ENCODE assay signal across 8 cellular contexts in genomic region chr6:159110013-159110412, GRCh38. TPM values are rescaled to one million over a fixed set of nuclear protein-coding genes. Genes with fewer than 3 reads are reported as not detected.
DNase-seq lines count a peak whose midpoint lies in the region; ATAC-seq, FAIRE-seq and TF ChIP-seq lines count a peak whose summit lies in the region.

No MANE protein-coding gene starts in this region.

- BruUV-seq in Calu3 (replicated peaks; lab: Mats Ljungman, UMichigan): no TSS peak
- no TSS peak for BruUV-seq in endothelial cell of umbilical vein (replicated peaks; lab: Mats Ljungman, UMichigan)

- H3K36me3 Mint-ChIP-seq in Calu3 (ENCODE audit: insufficient read depth, unreplicated experiment) (no peaks in the 10 kb centered on the region), GM23338 (ENCODE audit: low read depth) (no peaks in the 10 kb centered on the region)

- no peaks in the 10 kb centered on the region for H3K9me1 ChIP-seq in endothelial cell of umbilical vein (replicated peaks; ENCODE audit: control insufficient read depth, extremely low read depth, insufficient read depth, low read length)

- FAIRE-seq in endothelial cell of umbilical vein (lab: Jason Lieb, UNC): no peak

- H3K4me3 ChIP-seq in GM23338 (no peak overlapping the region), Peyer's patch (no peak overlapping the region), endothelial cell of umbilical vein (replicated peaks in 1 of 3; ENCODE audit: insufficient read depth in 1 of 3, low read depth in 1 of 3, low read length in 3 of 3) (no peak overlapping the region), trophoblast cell (ENCODE audit: low read depth, low read length) (no peak overlapping the region)

- no peak overlapping the region for H3K23ac ChIP-seq in trophoblast cell (ENCODE audit: low read length)

- H3K4ac ChIP-seq in trophoblast cell (ENCODE audit: low read depth, low read length): no peak overlapping the region

- no peaks in the 10 kb centered on the region for H3K27me3 ChIP-seq in GM23338 (ENCODE audit: insufficient read depth)
- H3K27me3 ChIP-seq in Peyer's patch: no peaks in the 10 kb centered on the region
- H3K27me3 ChIP-seq in endothelial cell of umbilical vein (ENCODE audit: control insufficient read depth in 2 of 2, insufficient read depth in 2 of 2, low read length in 2 of 2): peaks cover 0 to 2% of the 10 kb centered on the region in 2 experiments
- H3K27me3 ChIP-seq in trophoblast cell (ENCODE audit: insufficient read depth, low read length): no peaks in the 10 kb centered on the region

- H2BK5ac ChIP-seq in trophoblast cell (ENCODE audit: low read depth, low read length, poor library complexity): no peak overlapping the region

- H3K14ac ChIP-seq in trophoblast cell (ENCODE audit: low read length): no peak overlapping the region

- peak overlapping the region; percentile 94; the same call in 1 of the 2 replicates for H2AFZ ChIP-seq in GM23338
- H2AFZ ChIP-seq in endothelial cell of umbilical vein (ENCODE audit: low read depth, low read length): no peak overlapping the region
- H2AFZ ChIP-seq in trophoblast cell (ENCODE audit: insufficient read depth, low read length, poor library complexity): no peak overlapping the region

- H3K9ac ChIP-seq in endothelial cell of umbilical vein (replicated peaks; ENCODE audit: extremely low read depth, insufficient read depth, low read length) (no peak overlapping the region), trophoblast cell (ENCODE audit: low read length) (no peak overlapping the region)

- no peaks in the 10 kb centered on the region for H4K20me1 ChIP-seq in GM23338 (replicated peaks; ENCODE audit: insufficient read depth)
- H4K20me1 ChIP-seq in endothelial cell of umbilical vein (replicated peaks; ENCODE audit: control insufficient read depth, extremely low read depth, insufficient read depth, low read length): no peaks in the 10 kb centered on the region

- H3K4me2 ChIP-seq in GM23338 (no peak overlapping the region), endothelial cell of umbilical vein (ENCODE audit: insufficient read depth, low read length) (no peak overlapping the region), trophoblast cell (ENCODE audit: low read length) (no peak overlapping the region)

- peaks cover 6% of the 10 kb centered on the region for H3K27me3 Mint-ChIP-seq in Calu3 (ENCODE audit: unreplicated experiment)
- H3K27me3 Mint-ChIP-seq in GM23338 (ENCODE audit: insufficient read depth, low read depth, poor library complexity): peaks cover 6% of the 10 kb centered on the region

- H3K4me3 Mint-ChIP-seq in Calu3 (ENCODE audit: low read depth, unreplicated experiment) (no peak overlapping the region), GM23338 (no peak overlapping the region)

- no peaks in the 10 kb centered on the region for H3K9me3 Mint-ChIP-seq in Calu3 (ENCODE audit: low read depth, unreplicated experiment)
- H3K9me3 Mint-ChIP-seq in GM23338: no peaks in the 10 kb centered on the region

- dilution Hi-C loops in endothelial cell of umbilical vein (cut with MboI; ENCODE audit: extremely low pct_ligation_motif_present, low sequenced_read_pairs): no loop called here

- H4K91ac ChIP-seq in trophoblast cell (ENCODE audit: low read depth, low read length): no peak overlapping the region

- no CpG with 5 or more reads among the region's 3 CpGs for WGBS in trophoblast cell (ENCODE audit: extremely low coverage, insufficient coverage, insufficient read length)

- H3K27ac ChIP-seq in GM23338 (ENCODE audit: low read depth): no peak overlapping the region
- H3K27ac ChIP-seq in Peyer's patch: peak overlapping the region in 1 of 4 donors; percentile 76
- no peak overlapping the region for H3K27ac ChIP-seq in endothelial cell of umbilical vein (ENCODE audit: insufficient read depth, low read depth, low read length)
- no peak overlapping the region for H3K27ac ChIP-seq in trophoblast cell (ENCODE audit: low read depth, low read length)

- no peaks in the 10 kb centered on the region for H3F3A ChIP-seq in GM23338 (replicated peaks; ENCODE audit: low read depth)

- TF ChIP-seq POLR2A in Peyer's patch (IDR thresholded peaks at IDR 0.05) (no peak), endothelial cell of umbilical vein (IDR thresholded peaks at IDR 0.05; ENCODE audit: low read depth, low read length) (no peak)

- no peaks in the 10 kb centered on the region for H3K79me2 ChIP-seq in GM23338 (replicated peaks; ENCODE audit: insufficient read depth)
- H3K79me2 ChIP-seq in endothelial cell of umbilical vein (ENCODE audit: control insufficient read depth, insufficient read depth, low read length): no peaks in the 10 kb centered on the region
- no peaks in the 10 kb centered on the region for H3K79me2 ChIP-seq in trophoblast cell (ENCODE audit: control insufficient read depth, insufficient read depth, low read length, poor library complexity)

- H3K4me1 ChIP-seq in GM23338 (ENCODE audit: insufficient read depth) (peaks cover 2% of the 10 kb centered on the region; the same call in 1 of the 2 replicates), Peyer's patch (peaks cover 0 to 24% (median 7%) of the 10 kb centered on the region in 4 donors), endothelial cell of umbilical vein (ENCODE audit: control insufficient read depth, extremely low read depth, insufficient read depth, low read length) (no peaks in the 10 kb centered on the region), trophoblast cell (ENCODE audit: control insufficient read depth in 1 of 2, insufficient read depth in 2 of 2, low read length in 2 of 2) (no peaks in the 10 kb centered on the region)

- no peak overlapping the region for H3K18ac ChIP-seq in trophoblast cell (ENCODE audit: low read length)

- no peak overlapping the region for H2BK120ac ChIP-seq in trophoblast cell (ENCODE audit: insufficient read depth, low read length, poor library complexity)

- no peak overlapping the region for H4K8ac ChIP-seq in trophoblast cell (ENCODE audit: low read depth, low read length)

- H3K4me1 Mint-ChIP-seq in Calu3 (ENCODE audit: low read depth, unreplicated experiment) (peaks cover 28% of the 10 kb centered on the region), GM23338 (peaks cover 15% of the 10 kb centered on the region)

- no peaks in the 10 kb centered on the region for H3K79me1 ChIP-seq in trophoblast cell (ENCODE audit: low read length)

- no peak overlapping the region for H2BK12ac ChIP-seq in trophoblast cell (ENCODE audit: low read length)

- intact Hi-C loops in Calu3 (cut with micrococcal nuclease; ENCODE audit: unreplicated experiment): no loop called here
- intact Hi-C loops in endothelial cell of umbilical vein (cut with micrococcal nuclease): no loop called here

- H3K36me3 ChIP-seq in GM23338 (ENCODE audit: insufficient read depth) (no peaks in the 10 kb centered on the region), Peyer's patch (no peaks in the 10 kb centered on the region), endothelial cell of umbilical vein (ENCODE audit: control insufficient read depth in 2 of 2, extremely low read depth in 1 of 2, insufficient read depth in 2 of 2, low read length in 2 of 2) (no peaks in the 10 kb centered on the region), trophoblast cell (ENCODE audit: control insufficient read depth in 1 of 2, insufficient read depth in 2 of 2, low read length in 2 of 2) (no peaks in the 10 kb centered on the region)

- POLR2A ChIA-PET in endothelial cell of umbilical vein (lab: Charles Lee): no interaction called here

- CTCF ChIA-PET in Calu3 (lab: Charles Lee): interaction anchor here (0.9 to 1.6 kb wide), 2 partner anchors 19 to 25 kb away, joined by 3 to 4 read pairs; no protein-coding TSS in a partner anchor
- CTCF ChIA-PET in endothelial cell of umbilical vein (lab: Charles Lee): interaction anchor here (0.7 to 1.6 kb wide), 11 partner anchors 12 to 466 kb away, joined by 3 to 6 read pairs (median 3); partner anchors contain the start of gene DYNLT1

- no peak overlapping the region for H4K12ac ChIP-seq in trophoblast cell (ENCODE audit: low read depth, low read length)

- no peaks in the 10 kb centered on the region for H3K9me3 ChIP-seq in Peyer's patch
- no peaks in the 10 kb centered on the region for H3K9me3 ChIP-seq in endothelial cell of umbilical vein (replicated peaks; ENCODE audit: control insufficient read depth, insufficient read depth, low read length)
- H3K9me3 ChIP-seq in trophoblast cell (ENCODE audit: insufficient read depth, low read depth, low read length): peaks cover under 1% of the 10 kb centered on the region

- DNase-seq in Calu3 (peak; percentile 27), GM23338 (ENCODE audit: low spot score) (peak; percentile 83), Peyer's patch (no peak), endothelial cell of umbilical vein (ENCODE audit: low read depth, low spot score) (peak; percentile 16), trophoblast cell (peak; percentile 32 to 72), GOT3 (lab: John Stamatoyannopoulos, UW) (no peak)

- ATAC-seq in GM23338: peak; percentile 78
- no peak for ATAC-seq in HG03571 (IDR thresholded peaks at IDR 0.05; ENCODE audit: unreplicated experiment)
- ATAC-seq in GM21390 (IDR thresholded peaks at IDR 0.05; ENCODE audit: unreplicated experiment): no peak

- peak; percentile 56 for TF ChIP-seq CTCF in Calu3 (IDR thresholded peaks at IDR 0.05; ENCODE audit: unreplicated experiment)
- TF ChIP-seq CTCF in GM23338 (conservative IDR thresholded peaks at IDR 0.05; ENCODE audit: low read depth in 2 of 2): peak; percentile 92 to 95
- peak; percentile 41 to 59 (median 48) for TF ChIP-seq CTCF in Peyer's patch (IDR thresholded peaks at IDR 0.05)
- TF ChIP-seq CTCF in endothelial cell of umbilical vein (IDR thresholded peaks at IDR 0.05; ENCODE audit: extremely low read depth in 1 of 2, insufficient read depth in 1 of 2, low read depth in 1 of 2, low read length in 2 of 2): peak; percentile 34 to 38

- no peak overlapping the region for H3K27ac Mint-ChIP-seq in Calu3 (ENCODE audit: unreplicated experiment)
- no peak overlapping the region for H3K27ac Mint-ChIP-seq in GM23338

- H3K9me2 ChIP-seq in GM23338 (ENCODE audit: insufficient read depth): peaks cover 3% of the 10 kb centered on the region; the same call in 1 of the 2 replicates

- H2AK5ac ChIP-seq in trophoblast cell (ENCODE audit: low read length): no peak overlapping the region

RNA-seq across cellular contexts. Expression of gene FNDC1, which starts 59.2 kb away (rescaled TPM):
- total RNA-seq in Calu3 (2022) (0.17 and 0.22 TPM in 2 replicates), Peyer's patch (1 to 10 TPM in 1 of 4 donors, under 1 TPM in 1, not detected in 2; 0.54 to 1.7 TPM), endothelial cell of umbilical vein (0.04 TPM in 1 of 2 replicates, not detected in the other)
- 0.12 and 0.38 TPM in 2 replicates for total RNA-seq in GM23338 (2014; rRNA removed; shearing (Covaris generic))
- polyA plus RNA-seq in GM23338 (2016; fragmentation: Nextera tagmentation; extraction: Ambion mirVana) (0.17 and 0.57 TPM in 2 replicates), endothelial cell of umbilical vein (0.02 TPM in 1 of 2 replicates, not detected in the other)
- polyA plus RNA-seq in endothelial cell of umbilical vein (2011; cell fraction: cytosol; rRNA removed): 0.01 TPM in 1 of 2 replicates, not detected in the other
- 0.01 TPM in 1 of 2 replicates, not detected in the other for polyA plus RNA-seq in endothelial cell of umbilical vein (2011; cell fraction: nucleus; rRNA removed)
- polyA plus RNA-seq in endothelial cell of umbilical vein (2012): 0.03 TPM in 1 of 2 replicates, not detected in the other
- polyA minus RNA-seq in endothelial cell of umbilical vein: not detected in 2 replicates
- not detected for polyA minus RNA-seq in endothelial cell of umbilical vein (2011; cell fraction: cytosol; rRNA and poly(A)+ RNA removed)
- not detected in 2 replicates for polyA minus RNA-seq in endothelial cell of umbilical vein (2011; cell fraction: nucleus; rRNA and poly(A)+ RNA removed)
- polyA plus RNA-seq in trophoblast cell (2013): 0.34 and 0.39 TPM in 2 replicates

Comparison
In these comparisons a context has a peak if more than half of its experiments do, and no peak if none do; other contexts are left out.
1. DNase-seq: peak in Calu3 (single experiment), GM23338 (single experiment), endothelial cell of umbilical vein (single experiment) and trophoblast cell (2 of 2); none in Peyer's patch (0 of 3) and GOT3 (single experiment).
2. CTCF ChIP-seq: peak in every context shown above with its lines; median percentile 94 in GM23338; 56 in Calu3; 48 in Peyer's patch; 36 in endothelial cell of umbilical vein.